33 cellular contexts compared by ENCODE assay signal in the genomic region with DNA sequence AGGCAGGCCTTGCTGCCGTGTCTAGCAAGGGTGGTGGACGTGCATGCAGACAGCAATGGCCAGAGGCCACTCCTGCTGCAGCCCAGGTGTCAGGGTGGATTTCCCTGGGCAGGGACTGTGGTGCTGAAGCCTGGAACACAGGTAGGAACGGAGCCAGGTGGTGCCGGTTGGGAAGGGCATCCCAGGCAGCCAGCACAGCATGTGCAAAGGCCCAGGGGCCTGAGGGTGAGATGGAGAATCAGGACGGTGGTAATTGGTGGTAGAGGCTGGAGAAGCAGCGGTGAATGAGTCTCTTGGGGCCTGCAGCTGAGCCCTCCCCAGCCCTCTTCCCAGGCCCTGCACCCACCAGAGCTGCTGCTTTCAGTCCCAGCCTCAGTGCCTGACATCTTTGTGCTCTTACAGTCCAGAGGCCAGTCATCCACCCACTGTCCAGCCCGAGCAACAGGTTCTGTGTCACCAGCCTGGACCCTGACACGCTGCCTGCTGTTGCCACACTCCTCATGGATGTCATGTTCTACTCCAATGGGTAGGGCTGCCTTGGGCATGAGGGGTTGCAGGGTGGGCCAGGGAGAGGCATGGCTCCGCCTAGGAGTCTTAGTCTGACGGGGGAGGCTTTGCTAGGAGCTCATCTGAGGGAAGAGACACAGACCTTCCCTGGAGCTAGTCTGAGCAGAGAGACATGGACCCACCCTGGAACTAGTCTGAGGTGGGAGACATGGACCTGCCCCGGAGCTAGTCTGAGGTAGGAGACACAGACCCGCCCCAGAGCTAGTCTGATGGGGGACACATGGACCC.
"Had no signal": no experiment of that assay in that cellular context is flagged by ENCODE, and none has a peak within 500 bp of the region (broad histone marks: within the 10 kb centered on the region; RNA-seq: fewer than 3 reads in every experiment).

No MANE protein-coding gene starts in this region.

- H3K27me3 ChIP-seq: body of pancreas, brain microvascular endothelial cell, breast epithelium had no signal

- ATAC-seq: activated CD8-positive, alpha-beta T cell treated with anti-CD3 and anti-CD28 coated beads for 36 hours; activated naive CD4-positive, alpha-beta T cell treated with anti-CD3 and anti-CD28 coated beads, Interleukin-2, amount 50 U/mL, for 72 hours; activated T-cell treated with anti-CD3 and anti-CD28 coated beads, Interleukin-2, amount 50 U/mL, for 4 hours; activated T-helper 17 cell treated with anti-CD3 and anti-CD28 coated beads, Interleukin-2, amount 50 U/mL, for 72 hours; body of pancreas had no signal

- H3K36me3 ChIP-seq: brain microvascular endothelial cell, breast epithelium had no signal

- FAIRE-seq: astrocyte, TTC549 had no signal

- H3K27ac ChIP-seq: body of pancreas, brain microvascular endothelial cell, breast epithelium, VCaP had no signal

- H3K4me3 ChIP-seq: body of pancreas, breast epithelium had no signal

- DNase-seq: activated B cell treated with CpG ODN at 0.5 μM for 24 hours; activated CD4-positive, alpha-beta memory T cell treated with anti-CD3 and anti-CD28 coated beads for 36 hours; activated CD4-positive, alpha-beta T cell treated with anti-CD3 and anti-CD28 coated beads for 4 hours; activated CD4-positive, alpha-beta T cell treated with anti-CD3 and anti-CD28 coated beads, Interleukin-2, amount 10 ng/mL, durations not matched to agents 24 days and 14 days; activated CD4-positive, alpha-beta T cell treated with anti-CD3 and anti-CD28 coated beads, Interleukin-2, amount 50 U/mL, for 1 hour; activated CD4-positive, alpha-beta T cell treated with anti-CD3 and anti-CD28 coated beads, Interleukin-2, amount 50 U/mL, for 4 hours; activated CD4-positive, CD25-positive, alpha-beta regulatory T cell treated with anti-CD3 and anti-CD28 coated beads, Interleukin-2, amount 50 U/mL, for 72 hours; activated CD8-positive, alpha-beta memory T cell treated with anti-CD3 and anti-CD28 coated beads, Interleukin-2, amount 50 U/mL, for 4 hours; activated CD8-positive, alpha-beta T cell treated with anti-CD3 and anti-CD28 coated beads for 36 hours; activated effector memory CD4-positive, alpha-beta T cell treated with anti-CD3 and anti-CD28 coated beads, Interleukin-2, amount 50 U/mL, for 16 hours; activated gamma-delta T cell treated with Interleukin-2 at 50 U/mL for 16 hours; activated naive CD4-positive, alpha-beta T cell; activated naive CD4-positive, alpha-beta T cell treated with anti-CD3 and anti-CD28 coated beads for 36 hours; activated naive CD4-positive, alpha-beta T cell treated with anti-CD3 and anti-CD28 coated beads, Interleukin-2, amount 50 U/mL, for 16 hours; activated naive CD8-positive, alpha-beta T cell treated with anti-CD3 and anti-CD28 coated beads for 36 hours; activated T-cell treated with anti-CD3 and anti-CD28 coated beads for 4 hours; activated T-cell treated with anti-CD3 and anti-CD28 coated beads, Interleukin-2, amount 50 U/mL, for 1 hour; activated T-cell treated with anti-CD3 and anti-CD28 coated beads, Interleukin-2, amount 50 U/mL, for 4 hours; activated T-cell treated with anti-CD3 and anti-CD28 coated beads, Interleukin-2, amount 50 U/mL, for 72 hours; amygdala; anterior cingulate cortex; body of pancreas; brain microvascular endothelial cell; central memory CD4-positive, alpha-beta T cell; T-helper 1 cell; T-helper 2 cell; T-helper 9 cell had no signal

- H3K4me1 ChIP-seq: body of pancreas, breast epithelium had no signal

- H3K9me3 ChIP-seq: body of pancreas, breast epithelium had no signal
